30 cellular contexts compared by ENCODE assay signal in genomic region chr20:17882834-17883591, GRCh38.
A peak's percentile ranks its signal among the peaks of the same experiment; 100 is the strongest.
DNase-seq lines count a peak whose midpoint lies in the region; ATAC-seq, FAIRE-seq and TF ChIP-seq lines count a peak whose summit lies in the region.
"Had no signal": no experiment of that assay in that cellular context is flagged by ENCODE, and none has a peak within 500 bp of the region (broad histone marks: within the 10 kb centered on the region; RNA-seq: fewer than 3 reads in every experiment).

No MANE protein-coding gene starts in this region.

- no peaks in the 10 kb centered on the region for H3K36me3 Mint-ChIP-seq in chondrocyte (ENCODE audit: low read depth)
- H3K36me3 Mint-ChIP-seq: activated naive CD8-positive, alpha-beta T cell treated with anti-CD3 and anti-CD28 coated beads for 36 hours; CD8-positive, alpha-beta T cell; immature natural killer cell had no signal

- no peaks in the 10 kb centered on the region for H3K36me3 ChIP-seq in HepG2 (replicated peaks in 1 of 2; ENCODE audit: control insufficient read depth in 1 of 2, insufficient read depth in 2 of 2, low read length in 2 of 2)
- no peaks in the 10 kb centered on the region for H3K36me3 ChIP-seq in right lobe of liver
- H3K36me3 ChIP-seq in parathyroid adenoma (ENCODE audit: control insufficient read depth, insufficient read depth, low read length), result no peaks in the 10 kb centered on the region
- H3K36me3 ChIP-seq: colonic mucosa, neutrophil, SJCRH30, upper lobe of right lung had no signal

- TF ChIP-seq CTCF in HepG2 (CRISPR knock-in tag; IDR thresholded peaks at IDR 0.05) (no peak), right lobe of liver (IDR thresholded peaks at IDR 0.05) (no peak), parathyroid adenoma (IDR thresholded peaks at IDR 0.05) (no peak), chondrocyte (IDR thresholded peaks at IDR 0.05) (no peak)

- peak overlapping the region; percentile 69 for H3K9ac ChIP-seq in HepG2 (ENCODE audit: insufficient read depth, low read depth, low read length)
- H3K9ac ChIP-seq in parathyroid adenoma, result no peak overlapping the region

- 89% methylated on average over 10 of the region's 10 CpGs for WGBS in HepG2 (ENCODE audit: low lambda C conversion rate)
- WGBS in right lobe of liver (ENCODE audit: insufficient coverage, low coverage, low lambda C conversion rate, missing lambda C conversion rate), result 92% methylated on average over 9 of the region's 10 CpGs

- H3K79me2 ChIP-seq in HepG2 (ENCODE audit: insufficient read depth, low read length) (peaks cover 7% of the 10 kb centered on the region), parathyroid adenoma (no peaks in the 10 kb centered on the region)

- H3K4me3 Mint-ChIP-seq in chondrocyte (ENCODE audit: unreplicated experiment), result no peak overlapping the region
- H3K4me3 Mint-ChIP-seq: activated CD4-positive, alpha-beta T cell treated with anti-CD3 and anti-CD28 coated beads, Interleukin-2, amount 10 ng/mL, durations not matched to agents 24 days and 14 days; activated naive CD8-positive, alpha-beta T cell treated with anti-CD3 and anti-CD28 coated beads for 36 hours; CD8-positive, alpha-beta T cell; H9; immature natural killer cell had no signal

- DNase-seq in HepG2 (ENCODE audit: low spot score), result no peak
- no peak for DNase-seq in right lobe of liver
- no peak for DNase-seq in chondrocyte (ENCODE audit: low spot score)
- DNase-seq: activated CD4-positive, alpha-beta T cell treated with anti-CD3 and anti-CD28 coated beads, Interleukin-2, amount 10 ng/mL, durations not matched to agents 24 days and 14 days; activated effector memory CD4-positive, alpha-beta T cell treated with anti-CD3 and anti-CD28 coated beads, Interleukin-2, amount 50 U/mL, for 16 hours; activated naive CD8-positive, alpha-beta T cell treated with anti-CD3 and anti-CD28 coated beads for 36 hours; activated T-cell treated with anti-CD3 and anti-CD28 coated beads, Interleukin-2, amount 50 U/mL, for 1 hour; CD8-positive, alpha-beta T cell; colonic mucosa; effector CD4-positive, alpha-beta T cell; H9; immature natural killer cell; Karpas-422; left colon; NCI-H1436; NCI-H446; NCI-H774; RPMI8226; stimulated activated CD4-positive, alpha-beta T cell treated with anti-CD3 and anti-CD28 coated beads, Interleukin-4, amount 100 ng/mL, for 24 hours; T-helper 9 cell; upper lobe of right lung had no signal

- peak; percentile 26 for FAIRE-seq in HepG2 (lab: Jason Lieb, UNC)
- FAIRE-seq: A204.1, GM19239 had no signal

- no peak overlapping the region for H2AFZ ChIP-seq in HepG2 (ENCODE audit: low read length)
- no peak overlapping the region for H2AFZ ChIP-seq in parathyroid adenoma

- H3K4me2 ChIP-seq in HepG2 (ENCODE audit: low read depth, low read length) (peak overlapping the region; percentile 67), parathyroid adenoma (ENCODE audit: low read length) (peak overlapping the region; percentile 41)

- CTCF ChIA-PET in HepG2 (lab: Yijun Ruan, JAX; ENCODE audit: low intra/inter-chr PET ratio, low total read pairs), result no interaction called here

- H3K27me3 ChIP-seq in HepG2 (ENCODE audit: control insufficient read depth in 1 of 2, insufficient read depth in 2 of 2, low read length in 2 of 2) (no peaks in the 10 kb centered on the region), right lobe of liver (no peaks in the 10 kb centered on the region), parathyroid adenoma (ENCODE audit: control insufficient read depth, insufficient read depth, low read length) (no peaks in the 10 kb centered on the region)
- H3K27me3 ChIP-seq: colonic mucosa, upper lobe of right lung had no signal

- no peak for TF ChIP-seq RAD21 in HepG2 (CRISPR knock-in tag; IDR thresholded peaks at IDR 0.05)

- no TSS peak for BruUV-seq in HepG2 (replicated peaks; lab: Mats Ljungman, UMichigan)

- ATAC-seq in HepG2, result no peak
- no peak for ATAC-seq in right lobe of liver
- no peak for ATAC-seq in GM21423 (IDR thresholded peaks at IDR 0.05; ENCODE audit: unreplicated experiment)
- ATAC-seq in HG03571 (IDR thresholded peaks at IDR 0.05; ENCODE audit: unreplicated experiment), result no peak
- ATAC-seq in GM18517 (IDR thresholded peaks at IDR 0.05; ENCODE audit: unreplicated experiment), result no peak
- ATAC-seq: CD8-positive, alpha-beta T cell; left colon had no signal

- no peaks in the 10 kb centered on the region for H3K9me3 ChIP-seq in HepG2 (ENCODE audit: low read length)
- H3K9me3 ChIP-seq in right lobe of liver, result no peaks in the 10 kb centered on the region
- H3K9me3 ChIP-seq in parathyroid adenoma (ENCODE audit: control insufficient read depth, low read length), result no peaks in the 10 kb centered on the region
- H3K9me3 ChIP-seq: colonic mucosa, neutrophil, SJCRH30, upper lobe of right lung had no signal

- H3K27ac ChIP-seq in HepG2 (ENCODE audit: extremely low read length, insufficient read depth, low read length) (peak overlapping the region; percentile 74), right lobe of liver (no peak overlapping the region), cingulate gyrus (ENCODE audit: low read depth, low read length) (peak overlapping the region; percentile 39), parathyroid adenoma (no peak overlapping the region)
- H3K27ac ChIP-seq: colonic mucosa, neutrophil, SJCRH30, upper lobe of right lung had no signal

- POLR2A ChIA-PET in HepG2 (lab: Yijun Ruan, JAX), result interaction anchor here (2.4 to 21.6 kb wide), 5 partner anchors 9 to 201 kb away, joined by 15 to 724 read pairs (median 32); partner anchors contain the start of gene RRBP1

- peaks cover 1% of the 10 kb centered on the region for H3K9me3 Mint-ChIP-seq in chondrocyte (ENCODE audit: low read depth)
- H3K9me3 Mint-ChIP-seq: activated CD4-positive, alpha-beta T cell treated with anti-CD3 and anti-CD28 coated beads, Interleukin-2, amount 10 ng/mL, durations not matched to agents 24 days and 14 days; activated naive CD8-positive, alpha-beta T cell treated with anti-CD3 and anti-CD28 coated beads for 36 hours; CD8-positive, alpha-beta T cell; immature natural killer cell had no signal

- in situ Hi-C loops in HepG2 (cut with HindIII; ENCODE audit: extremely low pct_ligation_motif_present, low pct_unique_long_range_greater_than_20kb), result loop anchor here (5.0 kb wide), 1 partner anchor 201 kb away; the partner anchor contains the start of gene RRBP1

- TF ChIP-seq POLR2A in HepG2 (IDR thresholded peaks at IDR 0.05; ENCODE audit: insufficient read depth in 1 of 2, low read depth in 2 of 2, low read length in 2 of 2) (no peak), right lobe of liver (IDR thresholded peaks at IDR 0.05) (no peak)

- H3K4me3 ChIP-seq in HepG2 (replicated peaks in 1 of 3; ENCODE audit: insufficient read depth in 1 of 3, low read depth in 2 of 3, low read length in 3 of 3) (peak overlapping the region in 1 of 3 experiments; percentile 45; a peak in 2 of 6 replicates), right lobe of liver (no peak overlapping the region), parathyroid adenoma (ENCODE audit: low read depth, low read length) (no peak overlapping the region)
- H3K4me3 ChIP-seq: colonic mucosa, SJCRH30, upper lobe of right lung had no signal

- intact Hi-C loops in HepG2 (cut with micrococcal nuclease; ENCODE audit: unreplicated experiment) (loop anchor here (1.0 kb wide), 4 partner anchors 13 to 201 kb away; partner anchors contain the start of gene RRBP1), right lobe of liver (cut with DNase I) (loop anchor here in 1 of 2 donors (10.0 kb wide), 2 partner anchors 88 to 198 kb away; partner anchors contain the start of gene RRBP1)

- H3K27ac Mint-ChIP-seq in chondrocyte (ENCODE audit: unreplicated experiment), result no peak overlapping the region
- H3K27ac Mint-ChIP-seq: activated CD4-positive, alpha-beta T cell treated with anti-CD3 and anti-CD28 coated beads, Interleukin-2, amount 10 ng/mL, durations not matched to agents 24 days and 14 days; activated naive CD8-positive, alpha-beta T cell treated with anti-CD3 and anti-CD28 coated beads for 36 hours; CD8-positive, alpha-beta T cell; immature natural killer cell had no signal

- H3K4me1 Mint-ChIP-seq in chondrocyte (ENCODE audit: low read depth), result peaks cover 44% of the 10 kb centered on the region

- H3K27me3 Mint-ChIP-seq in chondrocyte (ENCODE audit: low read depth), result no peaks in the 10 kb centered on the region

- H3K4me1 ChIP-seq in HepG2 (ENCODE audit: insufficient read depth, low read length), result peaks cover 98% of the 10 kb centered on the region
- peaks cover 0 to 19% (median 6%) of the 10 kb centered on the region in 4 donors for H3K4me1 ChIP-seq in right lobe of liver
- no peaks in the 10 kb centered on the region for H3K4me1 ChIP-seq in parathyroid adenoma
- H3K4me1 ChIP-seq: SJCRH30 had no signal

- no peaks in the 10 kb centered on the region for H4K20me1 ChIP-seq in HepG2 (ENCODE audit: insufficient read depth, low read length)

- TF ChIP-seq EP300 in HepG2 (IDR thresholded peaks at IDR 0.05; ENCODE audit: low read depth in 2 of 2, low read length in 2 of 2), result no peak
- TF ChIP-seq EP300 in HepG2 (CRISPR knock-in tag; IDR thresholded peaks at IDR 0.05; ENCODE audit: borderline replicate concordance), result no peak

Comparison
In these comparisons a context has a peak if more than half of its experiments do, and no peak if none do; other contexts are left out.
1. H3K27ac ChIP-seq: peak in HepG2 (single experiment) and cingulate gyrus (single experiment); none in right lobe of liver (0 of 3) and parathyroid adenoma (single experiment).